8 cellular contexts compared by ENCODE assay signal in genomic region chr10:133336131-133337078, GRCh38. TPM values are rescaled to one million over a fixed set of nuclear protein-coding genes. Genes with fewer than 3 reads are reported as not detected.
A peak's percentile ranks its signal among the peaks of the same experiment; 100 is the strongest.
DNase-seq lines count a peak whose midpoint lies in the region; ATAC-seq and TF ChIP-seq lines count a peak whose summit lies in the region.

Gene CALY (minus strand): TSS chr10:133336896. CDS start chr10:133328989, 7,907 bp downstream.

- H3K27me3 ChIP-seq in GM23248 (replicated peaks; ENCODE audit: insufficient read depth): peaks cover 44% of the 10 kb centered on the region

- peak within 1 kb of the TSS; percentile 59 for H3K4me3 Mint-ChIP-seq in natural killer cell

- H3K4me1 Mint-ChIP-seq in natural killer cell: peaks cover 0 to 7% of the 10 kb centered on the region in 2 donors

- H3K36me3 ChIP-seq in GM23248 (ENCODE audit: low read depth): no peaks in the 10 kb centered on the region

- peak within 1 kb of the TSS; percentile 56; the same call in 1 of the 2 replicates for H3K4me3 ChIP-seq in GM23248

- peaks cover 16 to 17% of the 10 kb centered on the region in 2 donors for H3K27me3 Mint-ChIP-seq in natural killer cell (ENCODE audit: low read depth in 2 of 2)

- peak within 1 kb of the TSS; percentile 44 for H3K4me2 ChIP-seq in GM23248 (ENCODE audit: unreplicated experiment)

- no peak within 1 kb of the TSS for H3K9ac ChIP-seq in GM23248

- H3K9me2 ChIP-seq in GM23248 (ENCODE audit: insufficient read depth): no peaks in the 10 kb centered on the region

- no peaks in the 10 kb centered on the region for H3K79me2 ChIP-seq in GM23248 (ENCODE audit: insufficient read depth)

- in situ Hi-C loops in GM23248 (cut with MboI): no loop called here

- H3K9me3 Mint-ChIP-seq in natural killer cell: no peaks in the 10 kb centered on the region

- intact Hi-C loops in natural killer cell (cut with micrococcal nuclease): no loop called here

- WGBS in GM23248 (ENCODE audit: low coverage in 1 of 2, low lambda C conversion rate in 2 of 2, missing lambda C conversion rate in 2 of 2), 2 experiments: 6 to 14% methylated on average over 28 to 89 of the region's 98 CpGs

- no peak within 1 kb of the TSS for H2AFZ ChIP-seq in GM23248

- no peaks in the 10 kb centered on the region for H4K20me1 ChIP-seq in GM23248 (ENCODE audit: insufficient read depth)

- no peaks in the 10 kb centered on the region for H3K9me3 ChIP-seq in GM23248 (ENCODE audit: low read depth)

- H3K4me1 ChIP-seq in GM23248 (ENCODE audit: insufficient read depth): no peaks in the 10 kb centered on the region

- H3K36me3 Mint-ChIP-seq in natural killer cell: no peaks in the 10 kb centered on the region

- peak; percentile 44 to 72 (median 54) for ATAC-seq in natural killer cell
- no peak for ATAC-seq in left lobe of liver

- TF ChIP-seq CTCF in natural killer cell (IDR thresholded peaks at IDR 0.05): no peak

- H3F3A ChIP-seq in GM23248 (ENCODE audit: insufficient read depth): no peaks in the 10 kb centered on the region

- H3K27ac ChIP-seq in GM23248: no peak within 1 kb of the TSS

- H3K27ac Mint-ChIP-seq in natural killer cell: peak within 1 kb of the TSS in 1 of 2 donors; percentile 90

- DNase-seq in GM23248: peak; percentile 15
- peak; percentile 58 for DNase-seq in activated CD4-positive, CD25-positive, alpha-beta regulatory T cell treated with anti-CD3 and anti-CD28 coated beads, Interleukin-2, amount 50 U/mL, for 16 hours (ENCODE audit: low read depth, low spot score)
- peak; percentile 94 for DNase-seq in central memory CD4-positive, alpha-beta T cell
- DNase-seq in natural killer cell: peak; percentile 77
- DNase-seq in stimulated activated naive CD4-positive, alpha-beta T cell treated with Interleukin-2 at 50 U/mL for 16 hours (lab: John Stamatoyannopoulos, UW): peak; percentile 76
- no peak for DNase-seq in cortex of kidney (lab: John Stamatoyannopoulos, UW)
- no peak for DNase-seq in hepatic stellate cell (ENCODE audit: low spot score)
- DNase-seq in left lobe of liver (ENCODE audit: low spot score): no peak

RNA-seq across cellular contexts. Expression of gene CALY, which starts in this region (rescaled TPM):
- total RNA-seq in GM23248 (2014; rRNA removed; shearing (Covaris generic)): 0.86 TPM in 1 of 2 replicates, not detected in the other
- not detected in 2 replicates for polyA plus RNA-seq in GM23248 (2016; fragmentation: Nextera tagmentation; extraction: Ambion mirVana)
- not detected for total RNA-seq in natural killer cell
- total RNA-seq in left lobe of liver: 0.45 TPM

Comparison
In these comparisons a context has a peak if more than half of its experiments do, and no peak if none do; other contexts are left out.
1. Peak in DNase-seq, H3K4me3 ChIP-seq and H3K4me2 ChIP-seq in GM23248; RNA of the gene not detected or under 1 TPM.
2. Peak in DNase-seq and ATAC-seq in natural killer cell; RNA of the gene not detected or under 1 TPM.
3. DNase-seq: peak in activated CD4-positive, CD25-positive, alpha-beta regulatory T cell treated with anti-CD3 and anti-CD28 coated beads, Interleukin-2, amount 50 U/mL, for 16 hours (single experiment), central memory CD4-positive, alpha-beta T cell (single experiment) and stimulated activated naive CD4-positive, alpha-beta T cell treated with Interleukin-2 at 50 U/mL for 16 hours (single experiment); none in cortex of kidney (single experiment), hepatic stellate cell (single experiment) and left lobe of liver (single experiment).